17 cellular contexts compared by ENCODE assay signal in genomic region chr9:133006731-133007352, GRCh38. TPM values are rescaled to one million over a fixed set of nuclear protein-coding genes. Genes with fewer than 3 reads are reported as not detected.
DNase-seq lines count a peak whose midpoint lies in the region; ATAC-seq, FAIRE-seq and TF ChIP-seq lines count a peak whose summit lies in the region.
"Had no signal": no experiment of that assay in that cellular context is flagged by ENCODE, and none has a peak within 500 bp of the region (broad histone marks: within the 10 kb centered on the region; RNA-seq: fewer than 3 reads in every experiment).

No MANE protein-coding gene starts in this region.

- TF ChIP-seq POLR2A in IMR-90 (IDR thresholded peaks at IDR 0.05; ENCODE audit: low read depth, low read length) (no peak), K562 (conservative IDR thresholded peaks at IDR 0.05) (no peak), suprapubic skin (IDR thresholded peaks at IDR 0.05) (no peak)

- H2AK5ac ChIP-seq in IMR-90 (ENCODE audit: low read depth, low read length): no peak overlapping the region

- TF ChIP-seq RAD21 in IMR-90 (IDR thresholded peaks at IDR 0.05; ENCODE audit: low read length) (no peak), K562 (CRISPR knock-in tag; conservative IDR thresholded peaks at IDR 0.05 in 1 of 2, IDR thresholded peaks at IDR 0.05 in 1 of 2) (no peak)

- FAIRE-seq in K562 (lab: Jason Lieb, UNC) (peak; percentile 6), kidney (lab: Jason Lieb, UNC) (no peak)

- no TSS peak for BruUV-seq in IMR-90 (replicated peaks; lab: Mats Ljungman, UMichigan)
- BruUV-seq in K562 (replicated peaks; lab: Mats Ljungman, UMichigan): no TSS peak

- no peaks in the 10 kb centered on the region for H3K79me1 ChIP-seq in IMR-90 (ENCODE audit: low read depth in 1 of 2, low read length in 2 of 2)

- ATAC-seq in IMR-90 (ENCODE audit: low read depth): no peak
- ATAC-seq in K562: no peak
- no peak for ATAC-seq in left cardiac atrium
- ATAC-seq in GM21528 (IDR thresholded peaks at IDR 0.05; ENCODE audit: low FRiP score, unreplicated experiment): no peak

- H2BK15ac ChIP-seq in IMR-90 (ENCODE audit: low read depth, low read length): no peak overlapping the region

- peak overlapping the region; percentile 50 for H2BK5ac ChIP-seq in IMR-90 (ENCODE audit: low read depth, low read length, poor library complexity, severe bottlenecking)

- H4K5ac ChIP-seq in IMR-90 (ENCODE audit: low read depth, low read length): no peak overlapping the region

- no peak overlapping the region for H3K23ac ChIP-seq in IMR-90 (ENCODE audit: low read depth, low read length)

- no peak for TF ChIP-seq CTCF in IMR-90 (conservative IDR thresholded peaks at IDR 0.05; ENCODE audit: low read depth, low read length)
- no peak for TF ChIP-seq CTCF in K562 (IDR thresholded peaks at IDR 0.05 in 2 of 3, conservative IDR thresholded peaks at IDR 0.05 in 1 of 3; ENCODE audit: insufficient read depth in 2 of 3, low read depth in 1 of 3, low read length in 3 of 3)
- no peak for TF ChIP-seq CTCF in kidney (IDR thresholded peaks at IDR 0.05; ENCODE audit: borderline replicate concordance, extremely low read depth, insufficient read depth)
- TF ChIP-seq CTCF in suprapubic skin (IDR thresholded peaks at IDR 0.05): peak in 1 of 2 donors; percentile 8

- dilution Hi-C loops in IMR-90 (cut with HindIII; ENCODE audit: low sequenced_read_pairs, unreplicated experiment): no loop called here

- no peak overlapping the region for H3K4me3 ChIP-seq in IMR-90 (ENCODE audit: insufficient read depth, low read depth, low read length)
- no peak overlapping the region for H3K4me3 ChIP-seq in K562
- no peak overlapping the region for H3K4me3 ChIP-seq in kidney (ENCODE audit: low read length in 2 of 2)
- no peak overlapping the region for H3K4me3 ChIP-seq in suprapubic skin
- H3K4me3 ChIP-seq: BLaER1, HAP-1 had no signal

- H3K18ac ChIP-seq in IMR-90 (ENCODE audit: low read depth, low read length): no peak overlapping the region

- no peak overlapping the region for H2AFZ ChIP-seq in IMR-90 (replicated peaks; ENCODE audit: low read length, poor library complexity)
- H2AFZ ChIP-seq in K562 (ENCODE audit: low read depth, low read length): no peak overlapping the region

- H3K9ac ChIP-seq in IMR-90 (ENCODE audit: low read depth, low read length) (no peak overlapping the region), K562 (ENCODE audit: insufficient read depth in 1 of 2, low read depth in 2 of 2, low read length in 2 of 2) (no peak overlapping the region), kidney (ENCODE audit: low read length in 2 of 2) (no peak overlapping the region)
- H3K9ac ChIP-seq: BLaER1 had no signal

- H3K27ac ChIP-seq in IMR-90 (ENCODE audit: insufficient read depth, low read length) (no peak overlapping the region), K562 (ENCODE audit: extremely low read depth, low read depth, low read length) (no peak overlapping the region), kidney (ENCODE audit: low read depth in 2 of 2, low read length in 2 of 2) (no peak overlapping the region), suprapubic skin (no peak overlapping the region)
- H3K27ac ChIP-seq: BLaER1 had no signal

- no peaks in the 10 kb centered on the region for H3K4me1 ChIP-seq in IMR-90 (ENCODE audit: control insufficient read depth, insufficient read depth, low read length)
- H3K4me1 ChIP-seq in K562 (replicated peaks in 1 of 2; ENCODE audit: control insufficient read depth in 2 of 2, insufficient read depth in 2 of 2, low read length in 2 of 2): peaks cover 39 to 49% of the 10 kb centered on the region in 2 experiments
- H3K4me1 ChIP-seq in kidney (ENCODE audit: control insufficient read depth in 1 of 2, insufficient read depth in 1 of 2, low read depth in 1 of 2, low read length in 2 of 2): no peaks in the 10 kb centered on the region
- H3K4me1 ChIP-seq in suprapubic skin: peaks cover 2% of the 10 kb centered on the region

- no peak overlapping the region for H4K91ac ChIP-seq in IMR-90 (ENCODE audit: insufficient read depth, low read depth, low read length)

- H3K14ac ChIP-seq in IMR-90 (replicated peaks; ENCODE audit: low read depth, low read length): no peak overlapping the region

- intact Hi-C loops in IMR-90 (cut with micrococcal nuclease): no loop called here
- intact Hi-C loops in K562 (cut with micrococcal nuclease): no loop called here
- intact Hi-C loops in kidney (cut with DNase I): no loop called here
- intact Hi-C loops in left cardiac atrium (cut with DNase I): no loop called here

- no peaks in the 10 kb centered on the region for H3K36me3 ChIP-seq in IMR-90 (ENCODE audit: control insufficient read depth, insufficient read depth, low read length)
- no peaks in the 10 kb centered on the region for H3K36me3 ChIP-seq in K562 (ENCODE audit: control insufficient read depth, insufficient read depth, low read length)
- H3K36me3 ChIP-seq in kidney (ENCODE audit: control insufficient read depth in 1 of 2, insufficient read depth in 2 of 2, low read length in 2 of 2): no peaks in the 10 kb centered on the region
- no peaks in the 10 kb centered on the region for H3K36me3 ChIP-seq in suprapubic skin
- H3K36me3 ChIP-seq: BLaER1, HAP-1 had no signal

- no peak overlapping the region for H3K4ac ChIP-seq in IMR-90 (ENCODE audit: low read depth, low read length)

- H4K8ac ChIP-seq in IMR-90 (ENCODE audit: low read depth in 2 of 2, low read length in 2 of 2): no peak overlapping the region

- H3K79me2 ChIP-seq in K562 (ENCODE audit: control insufficient read depth, insufficient read depth, low read length): peaks cover 2% of the 10 kb centered on the region; the same call in 1 of the 3 replicates

- DNase-seq in IMR-90 (no peak), K562 (ENCODE audit: extremely low read depth in 1 of 4, low spot score in 3 of 4) (no peak), kidney (peak; percentile 2), suprapubic skin (ENCODE audit: low spot score in 2 of 2) (peak; percentile 10 to 55), left cardiac atrium (no peak)
- DNase-seq in activated CD4-positive, CD25-positive, alpha-beta regulatory T cell treated with anti-CD3 and anti-CD28 coated beads, Interleukin-2, amount 50 U/mL, for 72 hours: no peak
- DNase-seq: 8988T; CD4-positive, alpha-beta memory T cell; DMS153; DMS79 treated with DMSO at 0.1 percent for 48 hours; GF-D8 had no signal

- CTCF ChIA-PET in IMR-90 (lab: Yijun Ruan, JAX): interaction anchor here (1.4 kb wide), 1 partner anchor 15 kb away, joined by 3 read pairs; no protein-coding TSS in a partner anchor
- CTCF ChIA-PET in K562 (lab: Yijun Ruan, JAX; ENCODE audit: low intra/inter-chr PET ratio): interaction anchor here (0.8 kb wide), 1 partner anchor 15 kb away, joined by 3 read pairs; no protein-coding TSS in a partner anchor

- TF ChIP-seq EP300 in K562 (IDR thresholded peaks at IDR 0.05; ENCODE audit: low read length): no peak
- no peak for TF ChIP-seq EP300 in suprapubic skin (IDR thresholded peaks at IDR 0.05)

- H3K9me3 ChIP-seq in IMR-90 (ENCODE audit: control insufficient read depth, insufficient read depth, low read length) (no peaks in the 10 kb centered on the region; the same call in 1 of the 2 replicates), K562 (replicated peaks; ENCODE audit: control insufficient read depth, insufficient read depth, low read depth, low read length) (no peaks in the 10 kb centered on the region), kidney (ENCODE audit: control insufficient read depth in 1 of 2, low read length in 2 of 2) (no peaks in the 10 kb centered on the region), suprapubic skin (no peaks in the 10 kb centered on the region)
- H3K9me3 ChIP-seq: HAP-1 had no signal

- H4K20me1 ChIP-seq in IMR-90 (ENCODE audit: insufficient read depth, low read length) (no peaks in the 10 kb centered on the region), K562 (replicated peaks; ENCODE audit: control insufficient read depth, insufficient read depth, low read length) (no peaks in the 10 kb centered on the region)
- H4K20me1 ChIP-seq: BLaER1 had no signal

- H3K9me1 ChIP-seq in IMR-90 (ENCODE audit: insufficient read depth, low read length) (no peaks in the 10 kb centered on the region), K562 (ENCODE audit: control insufficient read depth, insufficient read depth, low read length) (no peaks in the 10 kb centered on the region)

- in situ Hi-C loops in IMR-90 (cut with MboI; ENCODE audit: low sequenced_read_pairs) (no loop called here), K562 (cut with MboI) (no loop called here)

- H3K4me2 ChIP-seq in IMR-90 (ENCODE audit: low read depth, low read length) (no peak overlapping the region), K562 (ENCODE audit: insufficient read depth, low read length) (no peak overlapping the region)
- H3K4me2 ChIP-seq: BLaER1 had no signal

- POLR2A ChIA-PET in IMR-90 (lab: Charles Lee; ENCODE audit: unreplicated experiment) (no interaction called here), K562 (lab: Yijun Ruan, JAX) (interaction anchor here (1.4 kb wide), 1 partner anchor 13 kb away, joined by 5 read pairs; no protein-coding TSS in a partner anchor)

- H3K27me3 ChIP-seq in IMR-90 (ENCODE audit: control insufficient read depth, insufficient read depth, low read length): peaks cover 50% of the 10 kb centered on the region
- H3K27me3 ChIP-seq in K562 (ENCODE audit: control insufficient read depth in 2 of 2, insufficient read depth in 2 of 2, low read length in 2 of 2): no peaks in the 10 kb centered on the region
- H3K27me3 ChIP-seq in suprapubic skin: peaks cover 21% of the 10 kb centered on the region
- H3K27me3 ChIP-seq: BLaER1 had no signal

- H2BK20ac ChIP-seq in IMR-90 (ENCODE audit: low read depth, low read length): no peak overlapping the region

- H3K56ac ChIP-seq in IMR-90 (ENCODE audit: extremely low read depth, insufficient read depth, low read length): no peak overlapping the region

- 32% methylated on average over 2 of the region's 5 CpGs; no CpG with 5 or more reads in 1 of the 2 experiments for WGBS in IMR-90 (ENCODE audit: extremely low coverage in 2 of 2, insufficient read length in 1 of 2), 2 experiments
- WGBS in K562 (ENCODE audit: insufficient coverage, low coverage, missing lambda C conversion rate): 79% methylated on average over 3 of the region's 5 CpGs
- WGBS in suprapubic skin: 86% methylated on average over 5 of the region's 5 CpGs

- no peak overlapping the region for H2AK9ac ChIP-seq in IMR-90 (replicated peaks; ENCODE audit: low read depth, low read length, poor library complexity)

- H2BK120ac ChIP-seq in IMR-90 (ENCODE audit: low read depth, low read length): no peak overlapping the region

RNA-seq across cellular contexts. Expression of gene GTF3C5, which starts 24.0 kb away (rescaled TPM):
- total RNA-seq in IMR-90 (2012; rRNA removed) (49.1 and 51.1 TPM in 2 replicates), K562 (2014; rRNA removed) (118 and 134 TPM in 2 replicates), K562 (2014; rRNA removed; fragmentation: Illumina TruSeq; extraction: Trizol) (43.2 and 58.5 TPM in 2 replicates), K562 (2015; rRNA removed; fragmentation: Illumina TruSeq; extraction: Trizol) (80.7 and 83.7 TPM in 2 replicates), K562 (2021) (106 and 110 TPM in 2 replicates), kidney (47.7 TPM), suprapubic skin (100 to 1,000 TPM in 1 of 4 donors, 10 to 100 TPM in 3; 55.8 to 103 (median 63.1) TPM), left cardiac atrium (10 to 100 TPM; 30.9 to 35.2 TPM)
- polyA plus RNA-seq in IMR-90 (2012; rRNA removed) (50.7 and 52.3 TPM in 2 replicates), K562 (2011; rRNA removed) (80.2 TPM in 2 replicates), K562 (2014; fragmentation: Illumina TruSeq; extraction: Trizol) (105 and 107 TPM in 2 replicates), K562 (2014; fragmentation: Nextera tagmentation; extraction: Ambion mirVana) (1 to 10 TPM; 3.8 to 8.4 TPM), K562 (2014; rRNA removed) (95.1 and 107 TPM in 2 replicates), kidney (ENCODE audit: insufficient read depth, low read depth, low replicate concordance) (38.0 TPM)
- 31.2 and 35.4 TPM in 2 replicates for polyA plus RNA-seq in IMR-90 (2012; cell fraction: cytosol; rRNA removed)
- 128 and 155 TPM in 2 replicates for polyA plus RNA-seq in IMR-90 (2012; cell fraction: nucleus; rRNA removed; ENCODE audit: low replicate concordance)
- total RNA-seq in K562 (2011; cell fraction: chromatin; rRNA removed; ENCODE audit: low replicate concordance): 66.1 and 166 TPM in 2 replicates
- total RNA-seq in K562 (2011; cell fraction: nucleolus; rRNA removed): 99.4 and 113 TPM in 2 replicates
- total RNA-seq in K562 (2011; cell fraction: nucleoplasm; rRNA removed): 67.0 and 84.1 TPM in 2 replicates
- 88.7 and 143 TPM in 2 replicates for polyA plus RNA-seq in K562 (2011; cell fraction: cytosol; rRNA removed)
- polyA plus RNA-seq in K562 (2011; cell fraction: nucleus; rRNA removed): 254 and 348 TPM in 2 replicates
- polyA plus RNA-seq in K562 (2012): 75.0 and 82.6 TPM in 2 replicates
- 52.2 and 85.8 TPM in 2 replicates for polyA minus RNA-seq in K562 (2011; rRNA and poly(A)+ RNA removed)
- polyA minus RNA-seq in K562 (2011; cell fraction: cytosol; rRNA and poly(A)+ RNA removed): 57.6 and 64.2 TPM in 2 replicates
- polyA minus RNA-seq in K562 (2011; cell fraction: nucleus; rRNA and poly(A)+ RNA removed): 59.4 and 67.3 TPM in 2 replicates

RNA-seq across cellular contexts. Expression of gene GFI1B, which starts 28.3 kb away (rescaled TPM):
- not detected in 2 replicates for total RNA-seq in IMR-90 (2012; rRNA removed)
- polyA plus RNA-seq in IMR-90 (2012; rRNA removed): 0.02 TPM in 1 of 2 replicates, not detected in the other
- not detected in 2 replicates for polyA plus RNA-seq in IMR-90 (2012; cell fraction: cytosol; rRNA removed)
- not detected in 2 replicates for polyA plus RNA-seq in IMR-90 (2012; cell fraction: nucleus; rRNA removed; ENCODE audit: low replicate concordance)
- 11.1 and 39.0 TPM in 2 replicates for total RNA-seq in K562 (2011; cell fraction: chromatin; rRNA removed; ENCODE audit: low replicate concordance)
- total RNA-seq in K562 (2011; cell fraction: nucleolus; rRNA removed): 28.2 and 30.4 TPM in 2 replicates
- total RNA-seq in K562 (2011; cell fraction: nucleoplasm; rRNA removed): 20.0 and 26.4 TPM in 2 replicates
- 40.3 and 62.9 TPM in 2 replicates for total RNA-seq in K562 (2014; rRNA removed)
- 17.5 and 20.1 TPM in 2 replicates for total RNA-seq in K562 (2014; rRNA removed; fragmentation: Illumina TruSeq; extraction: Trizol)
- total RNA-seq in K562 (2015; rRNA removed; fragmentation: Illumina TruSeq; extraction: Trizol): 34.5 and 34.6 TPM in 2 replicates
- 73.4 and 75.7 TPM in 2 replicates for total RNA-seq in K562 (2021)
- 34.4 and 57.7 TPM in 2 replicates for polyA plus RNA-seq in K562 (2011; rRNA removed)
- 53.6 and 133 TPM in 2 replicates for polyA plus RNA-seq in K562 (2011; cell fraction: cytosol; rRNA removed)
- polyA plus RNA-seq in K562 (2011; cell fraction: nucleus; rRNA removed): 64.3 and 118 TPM in 2 replicates
- polyA plus RNA-seq in K562 (2012): 64.2 and 77.5 TPM in 2 replicates
- polyA plus RNA-seq in K562 (2014; fragmentation: Illumina TruSeq; extraction: Trizol): 51.8 and 73.3 TPM in 2 replicates
- 10 to 100 TPM in 1 of 2 experiments, 1 to 10 TPM in 1; 8.0 to 19.1 TPM for polyA plus RNA-seq in K562 (2014; fragmentation: Nextera tagmentation; extraction: Ambion mirVana)
- polyA plus RNA-seq in K562 (2014; rRNA removed): 47.2 and 50.1 TPM in 2 replicates
- 16.7 and 22.0 TPM in 2 replicates for polyA minus RNA-seq in K562 (2011; rRNA and poly(A)+ RNA removed)
- polyA minus RNA-seq in K562 (2011; cell fraction: cytosol; rRNA and poly(A)+ RNA removed): 47.9 and 57.4 TPM in 2 replicates
- 20.3 and 22.1 TPM in 2 replicates for polyA minus RNA-seq in K562 (2011; cell fraction: nucleus; rRNA and poly(A)+ RNA removed)
- 0.28 TPM for total RNA-seq in kidney
- not detected for polyA plus RNA-seq in kidney (ENCODE audit: insufficient read depth, low read depth, low replicate concordance)
- total RNA-seq in suprapubic skin: not detected
- total RNA-seq in left cardiac atrium: under 1 TPM in 1 of 2 donors, not detected in 1; 0.12 TPM
- total RNA-seq: A673; CD4-positive, alpha-beta memory T cell; HT-29 had no signal
- polyA plus RNA-seq: CD4-positive, alpha-beta memory T cell had no signal

RNA-seq across cellular contexts. Expression of gene CEL, which starts 54.9 kb away (rescaled TPM):
- under 0.01 TPM in 2 replicates for total RNA-seq in IMR-90 (2012; rRNA removed)
- 0.67 and 0.75 TPM in 2 replicates for polyA plus RNA-seq in IMR-90 (2012; rRNA removed)
- 0.27 and 0.51 TPM in 2 replicates for polyA plus RNA-seq in IMR-90 (2012; cell fraction: cytosol; rRNA removed)
- polyA plus RNA-seq in IMR-90 (2012; cell fraction: nucleus; rRNA removed; ENCODE audit: low replicate concordance): 5.5 and 8.5 TPM in 2 replicates
- total RNA-seq in K562 (2011; cell fraction: chromatin; rRNA removed; ENCODE audit: low replicate concordance): 2.0 and 6.1 TPM in 2 replicates
- total RNA-seq in K562 (2011; cell fraction: nucleolus; rRNA removed): 2.8 and 3.8 TPM in 2 replicates
- 2.3 TPM in 2 replicates for total RNA-seq in K562 (2011; cell fraction: nucleoplasm; rRNA removed)
- 0.09 and 0.45 TPM in 2 replicates for total RNA-seq in K562 (2014; rRNA removed)
- total RNA-seq in K562 (2014; rRNA removed; fragmentation: Illumina TruSeq; extraction: Trizol): 0.15 and 0.16 TPM in 2 replicates
- 0.51 and 0.53 TPM in 2 replicates for total RNA-seq in K562 (2015; rRNA removed; fragmentation: Illumina TruSeq; extraction: Trizol)
- total RNA-seq in K562 (2021): 3.0 and 4.0 TPM in 2 replicates
- polyA plus RNA-seq in K562 (2011; rRNA removed): 0.46 and 0.65 TPM in 2 replicates
- polyA plus RNA-seq in K562 (2011; cell fraction: cytosol; rRNA removed): 0.32 and 0.43 TPM in 2 replicates
- 2.8 and 6.2 TPM in 2 replicates for polyA plus RNA-seq in K562 (2011; cell fraction: nucleus; rRNA removed)
- 0.77 and 2.3 TPM in 2 replicates for polyA plus RNA-seq in K562 (2012)
- 0.62 and 0.91 TPM in 2 replicates for polyA plus RNA-seq in K562 (2014; fragmentation: Illumina TruSeq; extraction: Trizol)
- not detected for polyA plus RNA-seq in K562 (2014; fragmentation: Nextera tagmentation; extraction: Ambion mirVana)
- 0.57 and 0.77 TPM in 2 replicates for polyA plus RNA-seq in K562 (2014; rRNA removed)
- 0.14 and 0.21 TPM in 2 replicates for polyA minus RNA-seq in K562 (2011; rRNA and poly(A)+ RNA removed)
- not detected in 2 replicates for polyA minus RNA-seq in K562 (2011; cell fraction: cytosol; rRNA and poly(A)+ RNA removed)
- polyA minus RNA-seq in K562 (2011; cell fraction: nucleus; rRNA and poly(A)+ RNA removed): 0.54 and 0.89 TPM in 2 replicates
- 1.0 TPM for total RNA-seq in kidney
- polyA plus RNA-seq in kidney (ENCODE audit: insufficient read depth, low read depth, low replicate concordance): 16.7 TPM
- 10 to 100 TPM in 1 of 4 donors, 1 to 10 TPM in 3; 5.2 to 10.7 (median 5.9) TPM for total RNA-seq in suprapubic skin
- total RNA-seq in left cardiac atrium: 1 to 10 TPM; 2.5 to 8.8 TPM
- polyA plus RNA-seq: CD14-positive monocyte had no signal

Comparison
In these comparisons a context has a peak if more than half of its experiments do, and no peak if none do; other contexts are left out.
1. DNase-seq: peak in kidney (single experiment) and suprapubic skin (2 of 2); none in IMR-90 (single experiment), K562 (0 of 4), activated CD4-positive, CD25-positive, alpha-beta regulatory T cell treated with anti-CD3 and anti-CD28 coated beads, Interleukin-2, amount 50 U/mL, for 72 hours (single experiment) and left cardiac atrium (single experiment).